In the genomic region with DNA sequence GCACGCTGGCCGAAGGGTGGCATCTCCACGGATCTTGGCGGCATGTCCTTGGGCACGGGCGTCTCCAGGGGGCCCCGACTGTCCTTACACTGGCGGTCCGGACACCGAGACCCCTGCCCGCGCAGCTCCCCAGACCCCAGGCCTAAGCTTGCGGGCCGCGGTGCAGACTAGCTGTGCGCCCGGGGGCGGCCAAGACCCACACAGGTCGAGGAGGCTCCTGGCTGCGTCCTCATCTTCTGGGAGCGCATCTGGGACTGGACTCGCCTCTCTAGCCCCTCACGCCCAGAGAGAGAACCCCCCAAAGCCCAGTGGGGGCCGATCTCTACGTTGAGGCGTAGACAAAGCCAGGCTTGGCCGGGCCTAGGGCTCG, we compare ENCODE assay signal across 10 cellular contexts. TPM values are rescaled to one million over a fixed set of nuclear protein-coding genes. Genes with fewer than 3 reads are reported as not detected.
A peak's percentile ranks its signal among the peaks of the same experiment; 100 is the strongest.
DNase-seq lines count a peak whose midpoint lies in the region; ATAC-seq and TF ChIP-seq lines count a peak whose summit lies in the region.
"Had no signal": no experiment of that assay in that cellular context is flagged by ENCODE, and none has a peak within 500 bp of the region (broad histone marks: within the 10 kb centered on the region; RNA-seq: fewer than 3 reads in every experiment).

No MANE protein-coding gene starts in this region.

- H3K27me3 ChIP-seq in esophagus muscularis mucosa (peaks cover 0 to 47% (median 0%) of the 10 kb centered on the region in 4 donors), tibial artery (peaks cover 0 to 15% of the 10 kb centered on the region in 2 donors)

- TF ChIP-seq POLR2A in esophagus muscularis mucosa (IDR thresholded peaks at IDR 0.05; ENCODE audit: low read depth) = no peak

- H3K36me3 ChIP-seq in esophagus muscularis mucosa (no peaks in the 10 kb centered on the region), mucosa of descending colon (ENCODE audit: low read depth) (no peaks in the 10 kb centered on the region), tibial artery (no peaks in the 10 kb centered on the region)

- intact Hi-C loops in esophagus muscularis mucosa (cut with DNase I) (loop anchor here (10.0 kb wide), 1 partner anchor 97 kb away; no protein-coding TSS in a partner anchor), mucosa of descending colon (cut with DNase I, micrococcal nuclease) (no loop called here), tibial artery (cut with DNase I; ENCODE audit: low total_unique reads) (no loop called here)

- peak overlapping the region; percentile 89 for H3K27ac ChIP-seq in RWPE1
- peak overlapping the region; percentile 79 to 93 (median 86) for H3K27ac ChIP-seq in esophagus muscularis mucosa (replicated peaks in 1 of 4)
- peak overlapping the region; percentile 56 to 83 for H3K27ac ChIP-seq in tibial artery

- H3K9me3 ChIP-seq in esophagus muscularis mucosa (no peaks in the 10 kb centered on the region), mucosa of descending colon (no peaks in the 10 kb centered on the region), tibial artery (no peaks in the 10 kb centered on the region)

- POLR2A ChIA-PET in RWPE1 (lab: Yijun Ruan, JAX; ENCODE audit: low non-redundant PET) = no interaction called here

- no peak for DNase-seq in RWPE1 (ENCODE audit: low spot score)
- DNase-seq in esophagus muscularis mucosa (ENCODE audit: extremely low spot score) = peak; percentile 86
- DNase-seq in mucosa of descending colon = no peak
- no peak for DNase-seq in tibial artery
- DNase-seq in DMS53 (lab: John Stamatoyannopoulos, UW) = no peak
- no peak for DNase-seq in NCI-H1105 treated with DMSO at 0.1 percent for 48 hours (lab: John Stamatoyannopoulos, UW)
- no peak for DNase-seq in amygdala (lab: John Stamatoyannopoulos, UW)
- DNase-seq: activated CD8-positive, alpha-beta memory T cell treated with anti-CD3 and anti-CD28 coated beads, Interleukin-2, amount 50 U/mL, for 48 hours; effector CD4-positive, alpha-beta T cell had no signal

- CTCF ChIA-PET in RWPE1 (lab: Yijun Ruan, JAX) = no interaction called here

- TF ChIP-seq CTCF in RWPE1 (conservative IDR thresholded peaks at IDR 0.05; ENCODE audit: low read depth) (no peak), esophagus muscularis mucosa (IDR thresholded peaks at IDR 0.05) (no peak), mucosa of descending colon (IDR thresholded peaks at IDR 0.05) (no peak), tibial artery (IDR thresholded peaks at IDR 0.05) (no peak)

- H3K4me1 ChIP-seq in esophagus muscularis mucosa (peaks cover 14 to 65% (median 49%) of the 10 kb centered on the region in 4 donors), mucosa of descending colon (ENCODE audit: low read depth) (no peaks in the 10 kb centered on the region), tibial artery (peaks cover 0 to 36% (median 22%) of the 10 kb centered on the region in 4 donors)

- peak; percentile 13 for ATAC-seq in mucosa of descending colon
- no peak for ATAC-seq in HG02973 (IDR thresholded peaks at IDR 0.05; ENCODE audit: unreplicated experiment)

- WGBS in esophagus muscularis mucosa = no CpG with 5 or more reads among the region's 28 CpGs

- TF ChIP-seq EP300 in esophagus muscularis mucosa (IDR thresholded peaks at IDR 0.05) = no peak

- H3K4me3 ChIP-seq in esophagus muscularis mucosa = peak overlapping the region; percentile 63 to 89 (median 74)
- no peak overlapping the region for H3K4me3 ChIP-seq in mucosa of descending colon
- peak overlapping the region; percentile 60 to 72 for H3K4me3 ChIP-seq in tibial artery

RNA-seq across cellular contexts. Expression of gene TWIST2, which starts 0.5 kb away (rescaled TPM):
- total RNA-seq in esophagus muscularis mucosa (10 to 100 TPM; 37.4 to 51.6 (median 47.4) TPM), mucosa of descending colon (10 to 100 TPM in 1 of 3 donors, 1 to 10 TPM in 2; 1.1 to 13.4 (median 3.1) TPM)
